ENCODE assay signal across 8 cellular contexts in the genomic region with DNA sequence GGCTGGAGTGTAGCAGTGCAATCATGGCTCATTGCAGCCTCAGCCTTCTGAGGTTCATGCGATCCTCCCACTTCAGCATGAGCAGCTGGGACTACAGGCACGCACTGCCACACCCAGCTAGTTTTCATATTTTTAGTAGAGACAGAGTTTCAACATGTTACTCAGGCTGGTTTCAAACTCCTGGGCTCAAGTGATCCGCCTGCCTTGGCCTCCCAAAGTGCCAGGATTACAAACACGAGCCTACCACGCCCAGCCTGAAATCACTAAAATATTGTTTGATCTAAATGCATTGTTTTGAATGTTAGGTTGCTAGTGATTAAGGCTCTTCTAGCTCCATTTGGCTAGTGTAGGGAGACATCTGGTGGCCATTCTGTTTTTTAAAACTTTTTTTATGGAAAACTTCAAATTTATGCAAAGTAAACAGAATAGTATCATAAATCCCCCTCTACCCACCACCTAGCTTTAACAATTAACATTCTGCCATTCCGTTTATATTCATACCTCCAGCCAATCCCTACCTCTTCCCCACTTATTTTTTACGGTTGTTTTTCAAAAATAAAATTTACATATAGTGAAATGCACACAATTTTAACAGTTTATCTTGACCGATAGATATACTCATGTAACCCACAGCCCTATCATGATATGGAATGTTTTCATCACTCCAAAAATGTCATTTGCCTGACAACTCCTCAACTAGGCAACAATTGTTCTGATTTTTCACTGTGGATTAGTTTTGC. TPM values are rescaled to one million over a fixed set of nuclear protein-coding genes. Genes with fewer than 3 reads are reported as not detected.
A peak's percentile ranks its signal among the peaks of the same experiment; 100 is the strongest.
DNase-seq lines count a peak whose midpoint lies in the region; ATAC-seq and TF ChIP-seq lines count a peak whose summit lies in the region.

No MANE protein-coding gene starts in this region.

- H3K9me3 Mint-ChIP-seq in neural crest cell: peaks cover 4% of the 10 kb centered on the region

- no peaks in the 10 kb centered on the region for H3K36me3 ChIP-seq in Peyer's patch

- no peak overlapping the region for H3K4me3 Mint-ChIP-seq in neural crest cell

- DNase-seq in DMS79 (lab: John Stamatoyannopoulos, UW): peak; percentile 22
- DNase-seq in Jurkat, Clone E6-1 (ENCODE audit: low read depth, low spot score): peak; percentile 51
- no peak for DNase-seq in Peyer's patch
- DNase-seq in erythroblast (lab: John Stamatoyannopoulos, UW): peak; percentile 18 to 45
- DNase-seq in neural crest cell (ENCODE audit: low read depth, low spot score): no peak
- DNase-seq in COLO668 (lab: John Stamatoyannopoulos, UW; ENCODE audit: unreplicated experiment): no peak

- H3K36me3 Mint-ChIP-seq in neural crest cell (ENCODE audit: low read depth): no peaks in the 10 kb centered on the region

- H3K4me1 Mint-ChIP-seq in neural crest cell: no peaks in the 10 kb centered on the region

- H3K9me3 ChIP-seq in Peyer's patch: peaks cover 0 to 9% (median 0%) of the 10 kb centered on the region in 4 donors

- H3K27me3 Mint-ChIP-seq in neural crest cell (ENCODE audit: low read depth): peaks cover 48% of the 10 kb centered on the region

- H3K4me3 ChIP-seq in Jurkat, Clone E6-1 (ENCODE audit: low read length): no peak overlapping the region
- H3K4me3 ChIP-seq in Peyer's patch: no peak overlapping the region

- H3K4me1 ChIP-seq in Peyer's patch: no peaks in the 10 kb centered on the region

- ATAC-seq in HG03108 (IDR thresholded peaks at IDR 0.05; ENCODE audit: unreplicated experiment) (no peak), GM21619 (IDR thresholded peaks at IDR 0.05; ENCODE audit: unreplicated experiment) (no peak)

- TF ChIP-seq CTCF in Peyer's patch (IDR thresholded peaks at IDR 0.05) (peak in 5 of 6 experiments; percentile 4 to 57 (median 40)), neural crest cell (conservative IDR thresholded peaks at IDR 0.05) (peak; percentile 84)

- no peak overlapping the region for H3K27ac Mint-ChIP-seq in neural crest cell (ENCODE audit: unreplicated experiment)

- TF ChIP-seq POLR2A in Peyer's patch (IDR thresholded peaks at IDR 0.05) (no peak), erythroblast (IDR thresholded peaks at IDR 0.05; ENCODE audit: low read length) (no peak)

- H3K27ac ChIP-seq in Peyer's patch: no peak overlapping the region

- no peaks in the 10 kb centered on the region for H3K27me3 ChIP-seq in Peyer's patch

RNA-seq across cellular contexts. Expression of a gene that starts 37.8 kb away (rescaled TPM):
- not detected for polyA plus RNA-seq in Jurkat, Clone E6-1 (2012; ENCODE audit: insufficient read depth, insufficient read length)
- not detected for total RNA-seq in Peyer's patch
- not detected in 2 replicates for total RNA-seq in neural crest cell

Comparison
In these comparisons a context has a peak if more than half of its experiments do, and no peak if none do; other contexts are left out.
1. DNase-seq: peak in DMS79 (single experiment), Jurkat, Clone E6-1 (single experiment) and erythroblast (2 of 2); none in Peyer's patch (0 of 3), neural crest cell (single experiment) and COLO668 (single experiment).